35 cellular contexts compared by ENCODE assay signal in genomic region chr7:119703895-119704294, GRCh38.
"Had no signal": no experiment of that assay in that cellular context is flagged by ENCODE, and none has a peak within 500 bp of the region (broad histone marks: within the 10 kb centered on the region; RNA-seq: fewer than 3 reads in every experiment).

No MANE protein-coding gene starts in this region.

- H3K4me1 Mint-ChIP-seq: activated CD4-positive, alpha-beta memory T cell treated with anti-CD3 and anti-CD28 coated beads, Interleukin-2, amount 10 ng/mL, durations not matched to agents 7 days and 5 days; activated CD8-positive, alpha-beta memory T cell treated with anti-CD3 and anti-CD28 coated beads, Interleukin-2, amount 10 ng/mL, durations not matched to agents 7 days and 5 days; activated naive CD8-positive, alpha-beta T cell treated with anti-CD3 and anti-CD28 coated beads for 36 hours; brain had no signal

- H3K27me3 Mint-ChIP-seq: activated CD4-positive, alpha-beta memory T cell treated with anti-CD3 and anti-CD28 coated beads, Interleukin-2, amount 10 ng/mL, durations not matched to agents 7 days and 5 days; activated CD8-positive, alpha-beta memory T cell treated with anti-CD3 and anti-CD28 coated beads, Interleukin-2, amount 10 ng/mL, durations not matched to agents 7 days and 5 days; activated naive CD8-positive, alpha-beta T cell treated with anti-CD3 and anti-CD28 coated beads for 36 hours; brain had no signal

- ATAC-seq: activated CD8-positive, alpha-beta memory T cell treated with anti-CD3 and anti-CD28 coated beads, Interleukin-2, amount 10 ng/mL, durations not matched to agents 7 days and 5 days had no signal

- H3K27ac Mint-ChIP-seq: activated CD4-positive, alpha-beta memory T cell treated with anti-CD3 and anti-CD28 coated beads, Interleukin-2, amount 10 ng/mL, durations not matched to agents 7 days and 5 days; activated CD8-positive, alpha-beta memory T cell treated with anti-CD3 and anti-CD28 coated beads, Interleukin-2, amount 10 ng/mL, durations not matched to agents 7 days and 5 days; activated naive CD8-positive, alpha-beta T cell treated with anti-CD3 and anti-CD28 coated beads for 36 hours; brain had no signal

- H3K36me3 Mint-ChIP-seq: activated CD8-positive, alpha-beta memory T cell treated with anti-CD3 and anti-CD28 coated beads, Interleukin-2, amount 10 ng/mL, durations not matched to agents 7 days and 5 days; activated naive CD8-positive, alpha-beta T cell treated with anti-CD3 and anti-CD28 coated beads for 36 hours; brain had no signal

- H3K4me3 ChIP-seq: PC-9 had no signal

- FAIRE-seq: astrocyte, bronchial epithelial cell had no signal

- H3K27ac ChIP-seq: PC-9, VCaP had no signal

- H3K4me3 Mint-ChIP-seq: activated CD4-positive, alpha-beta memory T cell treated with anti-CD3 and anti-CD28 coated beads, Interleukin-2, amount 10 ng/mL, durations not matched to agents 7 days and 5 days; activated CD8-positive, alpha-beta memory T cell treated with anti-CD3 and anti-CD28 coated beads, Interleukin-2, amount 10 ng/mL, durations not matched to agents 7 days and 5 days; activated naive CD8-positive, alpha-beta T cell treated with anti-CD3 and anti-CD28 coated beads for 36 hours; brain had no signal

- DNase-seq: activated CD4-positive, alpha-beta memory T cell treated with anti-CD3 and anti-CD28 coated beads, Interleukin-2, amount 10 ng/mL, durations not matched to agents 7 days and 5 days; activated CD4-positive, alpha-beta T cell treated with anti-CD3 and anti-CD28 coated beads for 1 hour; activated CD4-positive, alpha-beta T cell treated with anti-CD3 and anti-CD28 coated beads for 48 hours; activated CD4-positive, CD25-positive, alpha-beta regulatory T cell; activated CD8-positive, alpha-beta memory T cell treated with anti-CD3 and anti-CD28 coated beads for 24 hours; activated CD8-positive, alpha-beta memory T cell treated with anti-CD3 and anti-CD28 coated beads, Interleukin-2, amount 10 ng/mL, durations not matched to agents 7 days and 5 days; activated CD8-positive, alpha-beta memory T cell treated with anti-CD3 and anti-CD28 coated beads, Interleukin-2, amount 50 U/mL, for 48 hours; activated effector memory CD4-positive, alpha-beta T cell treated with Interleukin-2 at 50 U/mL for 16 hours; activated naive CD4-positive, alpha-beta T cell treated with anti-CD3 and anti-CD28 coated beads, Interleukin-2, amount 50 U/mL, for 16 hours; activated naive CD8-positive, alpha-beta T cell treated with anti-CD3 and anti-CD28 coated beads for 36 hours; activated T-cell treated with anti-CD3 and anti-CD28 coated beads, Interleukin-2, amount 50 U/mL, for 48 hours; amygdala; cerebellar nuclear complex; MM.1S; MV-4-11; NCI-H1092; NCI-H1436 treated with DMSO at 0.1 percent for 48 hours; NCI-H187; NCI-H2029 treated with DMSO at 0.1 percent for 48 hours; NCI-H2107; NCI-H345; NCI-H510A; NCI-H526; NCI-H748 treated with DMSO at 0.1 percent for 48 hours; NK-92 treated with Interleukin-12 subunit alpha and Interleukin-12 subunit beta, amount 100 ng/mL, for 24 hours; PC-9; Right ventricle myocardium superior; SW 1271; T-helper 1 cell; T-helper 2 cell; T-helper 9 cell had no signal
